ENCODE assay signal across 21 cellular contexts in the genomic region with DNA sequence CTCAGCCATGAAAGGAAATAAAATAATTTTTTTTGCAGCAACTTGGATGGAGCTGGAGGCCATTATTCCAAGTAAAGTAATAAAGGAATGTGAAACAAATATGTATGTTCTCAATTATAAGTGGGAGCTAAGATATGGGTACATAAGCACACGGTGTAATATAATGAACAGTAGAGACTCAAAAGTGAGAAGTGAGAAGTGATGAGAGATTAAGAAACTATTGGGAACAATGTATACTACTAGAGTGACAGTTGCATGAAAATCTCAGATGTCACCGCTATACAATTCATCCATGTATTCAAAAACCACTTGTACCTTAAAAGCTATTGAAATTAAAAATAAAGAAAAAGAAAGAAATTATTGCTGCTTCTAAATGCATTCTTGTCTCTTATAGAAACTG.
"Had no signal": no experiment of that assay in that cellular context is flagged by ENCODE, and none has a peak within 500 bp of the region (broad histone marks: within the 10 kb centered on the region; RNA-seq: fewer than 3 reads in every experiment).

No MANE protein-coding gene starts in this region.

- DNase-seq: colonic mucosa; cortex of kidney; dermis blood vessel endothelial cell; dorsolateral prefrontal cortex; effector CD4-positive, alpha-beta T cell; effector CD8-positive, alpha-beta T cell; effector memory CD4-positive, alpha-beta T cell; effector memory CD8-positive, alpha-beta T cell; endodermal cell; erythroblast; esophagus squamous epithelium; foreskin fibroblast; foreskin keratinocyte; foreskin melanocyte; gastrocnemius medialis; glutamatergic neuron; head of caudate nucleus; heart left ventricle; heart right ventricle had no signal

- ATAC-seq: effector memory CD8-positive, alpha-beta T cell; esophagus mucosa; foreskin keratinocyte; gastrocnemius medialis; gastroesophageal sphincter; heart left ventricle; heart right ventricle had no signal
